In the genomic region with DNA sequence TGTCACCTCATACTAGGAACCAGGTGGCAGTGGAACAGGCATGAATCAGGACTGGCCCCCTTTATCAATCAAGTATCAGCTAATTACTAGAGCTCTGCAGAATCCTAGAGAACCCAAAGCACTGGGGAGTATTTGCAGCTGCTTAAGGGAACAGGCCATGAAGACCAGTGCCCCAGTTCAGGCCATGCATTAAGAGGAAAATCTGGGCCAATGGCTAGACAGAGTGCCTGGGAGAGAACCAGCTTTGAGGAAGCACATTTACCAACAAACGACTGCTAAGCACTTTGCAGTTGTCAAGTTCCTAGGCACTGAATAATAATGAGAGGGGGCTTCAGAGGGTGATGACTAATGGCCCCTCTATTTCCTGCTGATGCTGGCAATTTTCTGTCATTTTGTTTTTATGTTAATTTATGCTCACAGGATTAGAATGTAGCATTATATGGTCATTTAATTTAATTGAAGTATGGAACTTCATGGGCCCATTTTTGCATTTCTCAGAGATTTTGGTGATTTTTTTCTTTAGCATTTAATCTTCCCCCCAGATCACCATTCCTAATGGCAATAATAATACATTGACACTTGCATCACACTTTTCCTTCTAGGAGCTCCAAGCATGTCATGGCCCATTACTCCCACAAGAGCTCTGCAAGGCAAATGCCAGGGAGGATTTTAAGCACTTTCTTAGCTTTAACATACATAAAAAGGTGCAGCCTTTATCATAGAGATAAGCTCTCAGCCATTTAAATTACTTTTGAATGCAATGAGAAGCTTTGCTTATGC, we compare ENCODE assay signal across 30 cellular contexts.
A peak's percentile ranks its signal among the peaks of the same experiment; 100 is the strongest.
DNase-seq lines count a peak whose midpoint lies in the region; ATAC-seq, FAIRE-seq and TF ChIP-seq lines count a peak whose summit lies in the region.
"Had no signal": no experiment of that assay in that cellular context is flagged by ENCODE, and none has a peak within 500 bp of the region (broad histone marks: within the 10 kb centered on the region; RNA-seq: fewer than 3 reads in every experiment).

No MANE protein-coding gene starts in this region.

- ATAC-seq in WTC11 (peak; percentile 35), HepG2 (no peak)
- ATAC-seq in stimulated activated naive B cell treated with anti-CD40 and anti-IgM and Interleukin-4, amounts not matched to agents 10 μg/mL and 1 μg/mL and 100 μg/mL, for 72 hours (replicated peaks) = no peak
- ATAC-seq: activated CD4-positive, CD25-positive, alpha-beta regulatory T cell treated with anti-CD3 and anti-CD28 coated beads, Interleukin-2, amount 50 U/mL, for 24 hours; activated T-cell treated with anti-CD3 and anti-CD28 coated beads, Interleukin-2, amount 50 U/mL, for 4 hours; natural killer cell treated with Interleukin-12 subunit alpha and Interleukin-12 subunit beta and Interleukin-15 and Interleukin-18, amount 100 ng/mL, for 72 hours had no signal

- no peak for TF ChIP-seq RAD21 in HepG2 (CRISPR knock-in tag; IDR thresholded peaks at IDR 0.05)

- TF ChIP-seq POLR2A in HepG2 (IDR thresholded peaks at IDR 0.05; ENCODE audit: insufficient read depth in 1 of 2, low read depth in 2 of 2, low read length in 2 of 2) = no peak

- peak overlapping the region; percentile 64 for H3K27ac Mint-ChIP-seq in WTC11
- H3K27ac Mint-ChIP-seq in stimulated activated naive B cell treated with anti-CD40 and anti-IgM and Interleukin-4, amounts not matched to agents 10 μg/mL and 1 μg/mL and 100 μg/mL, for 72 hours = no peak overlapping the region
- H3K27ac Mint-ChIP-seq: mesothelial cell of epicardium; natural killer cell treated with Interleukin-12 subunit alpha and Interleukin-12 subunit beta and Interleukin-15 and Interleukin-18, amount 100 ng/mL, for 72 hours had no signal

- POLR2A ChIA-PET in WTC11 (lab: Charles Lee) = no interaction called here
- POLR2A ChIA-PET in HepG2 (lab: Yijun Ruan, JAX) = no interaction called here

- no peaks in the 10 kb centered on the region for H3K36me3 ChIP-seq in HepG2 (replicated peaks in 1 of 2; ENCODE audit: control insufficient read depth in 1 of 2, insufficient read depth in 2 of 2, low read length in 2 of 2)
- H3K36me3 ChIP-seq: BLaER1, prostate gland, stomach had no signal

- intact Hi-C loops in HepG2 (cut with micrococcal nuclease; ENCODE audit: unreplicated experiment) = no loop called here

- peaks cover 22% of the 10 kb centered on the region for H3K9me3 Mint-ChIP-seq in WTC11
- H3K9me3 Mint-ChIP-seq in stimulated activated naive B cell treated with anti-CD40 and anti-IgM and Interleukin-4, amounts not matched to agents 10 μg/mL and 1 μg/mL and 100 μg/mL, for 72 hours = no peaks in the 10 kb centered on the region
- H3K9me3 Mint-ChIP-seq: activated T-cell treated with anti-CD3 and anti-CD28 coated beads, Interleukin-2, amount 50 U/mL, for 4 hours; natural killer cell treated with Interleukin-12 subunit alpha and Interleukin-12 subunit beta and Interleukin-15 and Interleukin-18, amount 100 ng/mL, for 72 hours had no signal

- H3K27me3 Mint-ChIP-seq in WTC11 (ENCODE audit: low read depth) = no peaks in the 10 kb centered on the region
- peaks cover 0 to under 1% of the 10 kb centered on the region in 2 donors for H3K27me3 Mint-ChIP-seq in stimulated activated naive B cell treated with anti-CD40 and anti-IgM and Interleukin-4, amounts not matched to agents 10 μg/mL and 1 μg/mL and 100 μg/mL, for 72 hours
- H3K27me3 Mint-ChIP-seq: natural killer cell treated with Interleukin-12 subunit alpha and Interleukin-12 subunit beta and Interleukin-15 and Interleukin-18, amount 100 ng/mL, for 72 hours had no signal

- H3K4me3 ChIP-seq in HepG2 (replicated peaks in 1 of 3; ENCODE audit: insufficient read depth in 1 of 3, low read depth in 2 of 3, low read length in 3 of 3) = no peak overlapping the region
- H3K4me3 ChIP-seq: BLaER1, prostate gland, stomach had no signal

- H3K27me3 ChIP-seq in HepG2 (ENCODE audit: control insufficient read depth in 1 of 2, insufficient read depth in 2 of 2, low read length in 2 of 2) = peaks cover 0 to 16% of the 10 kb centered on the region in 2 experiments; a peak in 3 of 5 replicates
- H3K27me3 ChIP-seq: BLaER1, stomach had no signal

- TF ChIP-seq CTCF in WTC11 (IDR thresholded peaks at IDR 0.05) (no peak), HepG2 (CRISPR knock-in tag; IDR thresholded peaks at IDR 0.05) (no peak)

- H3K4me1 ChIP-seq in HepG2 (ENCODE audit: insufficient read depth, low read length) = peaks cover 30% of the 10 kb centered on the region; the same call in 1 of the 2 replicates
- H3K4me1 ChIP-seq: BLaER1, prostate gland, stomach had no signal

- TF ChIP-seq EP300 in HepG2 (IDR thresholded peaks at IDR 0.05; ENCODE audit: low read depth in 2 of 2, low read length in 2 of 2) = no peak
- no peak for TF ChIP-seq EP300 in HepG2 (CRISPR knock-in tag; IDR thresholded peaks at IDR 0.05; ENCODE audit: borderline replicate concordance)

- no peak overlapping the region for H2AFZ ChIP-seq in HepG2 (ENCODE audit: low read length)

- in situ Hi-C loops in HepG2 (cut with HindIII; ENCODE audit: extremely low pct_ligation_motif_present, low pct_unique_long_range_greater_than_20kb) = no loop called here

- no peak for FAIRE-seq in HepG2 (lab: Jason Lieb, UNC)
- FAIRE-seq: D721Med, frontal cortex, GM12891, small intestine had no signal

- 0% methylated on average over 1 of the region's 1 CpG for WGBS in HepG2 (ENCODE audit: low lambda C conversion rate)

- no peaks in the 10 kb centered on the region for H3K79me2 ChIP-seq in HepG2 (ENCODE audit: insufficient read depth, low read length)

- no peaks in the 10 kb centered on the region for H4K20me1 ChIP-seq in HepG2 (ENCODE audit: insufficient read depth, low read length)
- H4K20me1 ChIP-seq: BLaER1 had no signal

- H3K4me3 Mint-ChIP-seq in WTC11 = no peak overlapping the region
- H3K4me3 Mint-ChIP-seq in stimulated activated naive B cell treated with anti-CD40 and anti-IgM and Interleukin-4, amounts not matched to agents 10 μg/mL and 1 μg/mL and 100 μg/mL, for 72 hours = no peak overlapping the region
- H3K4me3 Mint-ChIP-seq: activated T-cell treated with anti-CD3 and anti-CD28 coated beads, Interleukin-2, amount 50 U/mL, for 4 hours; mesothelial cell of epicardium; natural killer cell treated with Interleukin-12 subunit alpha and Interleukin-12 subunit beta and Interleukin-15 and Interleukin-18, amount 100 ng/mL, for 72 hours had no signal

- H3K27ac ChIP-seq in HepG2 (ENCODE audit: extremely low read length, insufficient read depth, low read length) = no peak overlapping the region
- H3K27ac ChIP-seq: BLaER1, KMS-11, prostate gland, stomach had no signal

- peaks cover 32% of the 10 kb centered on the region for H3K4me1 Mint-ChIP-seq in WTC11
- no peaks in the 10 kb centered on the region for H3K4me1 Mint-ChIP-seq in stimulated activated naive B cell treated with anti-CD40 and anti-IgM and Interleukin-4, amounts not matched to agents 10 μg/mL and 1 μg/mL and 100 μg/mL, for 72 hours

- DNase-seq in NCI-H187 (lab: John Stamatoyannopoulos, UW) (peak; percentile 6 to 15), NCI-H187 treated with DMSO at 0.1 percent for 48 hours (lab: John Stamatoyannopoulos, UW) (no peak), WTC11 (ENCODE audit: low spot score) (no peak), HepG2 (ENCODE audit: low spot score) (no peak), DMS 273 (lab: John Stamatoyannopoulos, UW; ENCODE audit: unreplicated experiment) (no peak), GM19238 (ENCODE audit: insufficient read length, low spot score) (no peak), amniotic stem cell (lab: John Stamatoyannopoulos, UW) (no peak)
- no peak for DNase-seq in stimulated activated naive B cell treated with anti-CD40 and anti-IgM and Interleukin-4, amounts not matched to agents 10 μg/mL and 1 μg/mL and 100 μg/mL, for 72 hours
- DNase-seq: 8988T; activated CD8-positive, alpha-beta memory T cell treated with anti-CD3 and anti-CD28 coated beads for 24 hours; activated naive CD4-positive, alpha-beta T cell treated with anti-CD3 and anti-CD28 coated beads, Interleukin-2, amount 50 U/mL, for 16 hours; activated T-cell treated with anti-CD3 and anti-CD28 coated beads, Interleukin-2, amount 50 U/mL, for 4 hours; cerebellar nuclear complex; kidney glomerular epithelial cell; NCI-H1048; NCI-H2081 treated with DMSO at 0.1 percent for 48 hours; NCI-H510A treated with DMSO at 0.1 percent for 48 hours; stimulated activated CD4-positive, alpha-beta T cell treated with anti-CD3 and anti-CD28 coated beads, Interleukin-4, amount 100 ng/mL, for 1 hour; stomach; trophoblast cell had no signal

- no TSS peak for BruUV-seq in HepG2 (replicated peaks; lab: Mats Ljungman, UMichigan)

- H3K36me3 Mint-ChIP-seq in WTC11 = peaks cover 22% of the 10 kb centered on the region
- H3K36me3 Mint-ChIP-seq in stimulated activated naive B cell treated with anti-CD40 and anti-IgM and Interleukin-4, amounts not matched to agents 10 μg/mL and 1 μg/mL and 100 μg/mL, for 72 hours = no peaks in the 10 kb centered on the region
- H3K36me3 Mint-ChIP-seq: mesothelial cell of epicardium; natural killer cell treated with Interleukin-12 subunit alpha and Interleukin-12 subunit beta and Interleukin-15 and Interleukin-18, amount 100 ng/mL, for 72 hours had no signal

- no peak overlapping the region for H3K9ac ChIP-seq in HepG2 (ENCODE audit: insufficient read depth, low read depth, low read length)
- H3K9ac ChIP-seq: BLaER1, KMS-11 had no signal

- no peak overlapping the region for H3K4me2 ChIP-seq in HepG2 (ENCODE audit: low read depth, low read length)
- H3K4me2 ChIP-seq: BLaER1, KMS-11 had no signal

- H3K9me3 ChIP-seq in HepG2 (ENCODE audit: low read length) = no peaks in the 10 kb centered on the region
- H3K9me3 ChIP-seq: prostate gland, stomach had no signal

- CTCF ChIA-PET in WTC11 (lab: Charles Lee) = interaction anchor here (0.7 to 1.1 kb wide), 2 partner anchors 23 to 153 kb away, joined by 3 to 7 read pairs; no protein-coding TSS in a partner anchor
- CTCF ChIA-PET in HepG2 (lab: Yijun Ruan, JAX; ENCODE audit: low intra/inter-chr PET ratio, low total read pairs) = no interaction called here

TF ChIP-seq in WTC11, 78 proteins besides CTCF, POLR2A, EP300 and RAD21 (continues in another document):
- no peak for TF ChIP-seq RELA (CRISPR knock-in tag; IDR thresholded peaks at IDR 0.05; ENCODE audit: borderline replicate concordance)

TF ChIP-seq in HepG2, 621 proteins besides CTCF, POLR2A, EP300 and RAD21:
- TF ChIP-seq MAFK (conservative IDR thresholded peaks at IDR 0.05 in 1 of 2, IDR thresholded peaks at IDR 0.05 in 1 of 2; ENCODE audit: low read length in 2 of 2) (peak; percentile 64 to 74), MAFF (IDR thresholded peaks at IDR 0.05; ENCODE audit: low read depth, low read length) (peak; percentile 56)
- TF ChIP-seq, protein P1, sequence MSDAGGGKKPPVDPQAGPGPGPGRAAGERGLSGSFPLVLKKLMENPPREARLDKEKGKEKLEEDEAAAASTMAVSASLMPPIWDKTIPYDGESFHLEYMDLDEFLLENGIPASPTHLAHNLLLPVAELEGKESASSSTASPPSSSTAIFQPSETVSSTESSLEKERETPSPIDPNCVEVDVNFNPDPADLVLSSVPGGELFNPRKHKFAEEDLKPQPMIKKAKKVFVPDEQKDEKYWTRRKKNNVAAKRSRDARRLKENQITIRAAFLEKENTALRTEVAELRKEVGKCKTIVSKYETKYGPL (CRISPR knock-in tag; IDR thresholded peaks at IDR 0.05) = no peak

Comparison
In these comparisons a context has a peak if more than half of its experiments do, and no peak if none do; other contexts are left out.
1. DNase-seq: peak in NCI-H187 (2 of 2); none in NCI-H187 treated with DMSO at 0.1 percent for 48 hours (single experiment), WTC11 (single experiment), HepG2 (single experiment), DMS 273 (single experiment), GM19238 (single experiment), stimulated activated naive B cell treated with anti-CD40 and anti-IgM and Interleukin-4, amounts not matched to agents 10 μg/mL and 1 μg/mL and 100 μg/mL, for 72 hours (single experiment) and amniotic stem cell (single experiment).